ENCODE assay signal across 8 cellular contexts in genomic region chr18:44887227-44887631, GRCh38.
A peak's percentile ranks its signal among the peaks of the same experiment; 100 is the strongest.
DNase-seq lines count a peak whose midpoint lies in the region; ATAC-seq and TF ChIP-seq lines count a peak whose summit lies in the region.

No MANE protein-coding gene starts in this region.

- no peaks in the 10 kb centered on the region for H3K27me3 ChIP-seq in WERI-Rb-1 (ENCODE audit: insufficient read depth, low read depth, severe bottlenecking)

- H3K36me3 ChIP-seq in WERI-Rb-1 = no peaks in the 10 kb centered on the region

- DNase-seq in NCI-H1436 (lab: John Stamatoyannopoulos, UW) = peak; percentile 54
- no peak for DNase-seq in chondrocyte (ENCODE audit: low spot score)
- DNase-seq in stimulated activated CD4-positive, alpha-beta T cell treated with anti-CD3 and anti-CD28 coated beads, Interleukin-12 subunit alpha, Interleukin-12 subunit beta, amount 100 ng/mL, for 24 hours (ENCODE audit: low read depth in 2 of 2) = peak; percentile 26 to 32
- DNase-seq in NCI-H1694 (lab: John Stamatoyannopoulos, UW) = no peak
- no peak for DNase-seq in anterior cingulate cortex (lab: John Stamatoyannopoulos, UW)
- DNase-seq in WERI-Rb-1 = no peak

- no peak overlapping the region for H3K4me3 Mint-ChIP-seq in chondrocyte (ENCODE audit: unreplicated experiment)

- no peak for TF ChIP-seq CTCF in chondrocyte (IDR thresholded peaks at IDR 0.05)
- no peak for TF ChIP-seq CTCF in WERI-Rb-1 (IDR thresholded peaks at IDR 0.05; ENCODE audit: low read depth, low read length)

- H3K27ac ChIP-seq in WERI-Rb-1 = no peak overlapping the region

- H3K27ac Mint-ChIP-seq in chondrocyte (ENCODE audit: unreplicated experiment) = peak overlapping the region; percentile 15

- H3K4me1 Mint-ChIP-seq in chondrocyte (ENCODE audit: low read depth) = peaks cover 5% of the 10 kb centered on the region

- peaks cover 14% of the 10 kb centered on the region for H3K9me3 Mint-ChIP-seq in chondrocyte (ENCODE audit: low read depth)

- no peak overlapping the region for H3K4me3 ChIP-seq in WERI-Rb-1 (ENCODE audit: low read depth, low read length)

- peaks cover 9% of the 10 kb centered on the region for H3K36me3 Mint-ChIP-seq in chondrocyte (ENCODE audit: low read depth)

- peaks cover 10% of the 10 kb centered on the region for H3K9me3 ChIP-seq in WERI-Rb-1 (ENCODE audit: severe bottlenecking)

- H3K27me3 Mint-ChIP-seq in chondrocyte (ENCODE audit: low read depth) = no peaks in the 10 kb centered on the region

- ATAC-seq in GM18505 (IDR thresholded peaks at IDR 0.05; ENCODE audit: unreplicated experiment) (peak; percentile 88), GM21825 (IDR thresholded peaks at IDR 0.05; ENCODE audit: unreplicated experiment) (peak; percentile 95)

- no peak for TF ChIP-seq POLR2A in GM18505 (IDR thresholded peaks at IDR 0.05; ENCODE audit: borderline replicate concordance, extremely low read depth, insufficient read depth, insufficient read length)

Comparison
In these comparisons a context has a peak if more than half of its experiments do, and no peak if none do; other contexts are left out.
1. DNase-seq: peak in NCI-H1436 (single experiment) and stimulated activated CD4-positive, alpha-beta T cell treated with anti-CD3 and anti-CD28 coated beads, Interleukin-12 subunit alpha, Interleukin-12 subunit beta, amount 100 ng/mL, for 24 hours (2 of 2); none in chondrocyte (single experiment), NCI-H1694 (single experiment), anterior cingulate cortex (0 of 58) and WERI-Rb-1 (single experiment).